ENCODE assay signal across 32 cellular contexts in genomic region chr4:39987505-39987904, GRCh38.
"Had no signal": no experiment of that assay in that cellular context is flagged by ENCODE, and none has a peak within 500 bp of the region (broad histone marks: within the 10 kb centered on the region; RNA-seq: fewer than 3 reads in every experiment).

No MANE protein-coding gene starts in this region.

- H3K4me1 ChIP-seq: SJCRH30 had no signal

- H3K36me3 ChIP-seq: ascending aorta, cardiac muscle cell, SJCRH30, WERI-Rb-1 had no signal

- H3K9me3 ChIP-seq: ascending aorta, SJCRH30 had no signal

- ATAC-seq: activated naive CD4-positive, alpha-beta T cell treated with anti-CD3 and anti-CD28 coated beads, Interleukin-2, amount 50 U/mL, for 72 hours; activated T-cell treated with anti-CD3 and anti-CD28 coated beads, Interleukin-2, amount 50 U/mL, for 72 hours; activated T-helper 17 cell treated with anti-CD3 and anti-CD28 coated beads, Interleukin-2, amount 50 U/mL, for 72 hours; Panc1 had no signal

- H3K4me3 ChIP-seq: ascending aorta, cardiac muscle cell, SJCRH30, SK-N-MC had no signal

- H3K27me3 ChIP-seq: ascending aorta, cardiac muscle cell, SJCRH30 had no signal

- H3K27ac ChIP-seq: ascending aorta, cardiac muscle cell, SJCRH30, SK-N-MC, WERI-Rb-1 had no signal

- DNase-seq: activated CD4-positive, alpha-beta memory T cell treated with anti-CD3 and anti-CD28 coated beads, Interleukin-2, amount 10 ng/mL, durations not matched to agents 7 days and 5 days; activated CD4-positive, alpha-beta T cell treated with anti-CD3 and anti-CD28 coated beads for 1 hour; activated CD4-positive, alpha-beta T cell treated with anti-CD3 and anti-CD28 coated beads for 48 hours; activated CD4-positive, CD25-positive, alpha-beta regulatory T cell; activated gamma-delta T cell treated with Interleukin-2 at 50 U/mL for 16 hours; activated naive CD4-positive, alpha-beta T cell treated with anti-CD3 and anti-CD28 coated beads for 36 hours; activated T-cell treated with anti-CD3 and anti-CD28 coated beads, Interleukin-2, amount 50 U/mL, for 1 hour; activated T-cell treated with anti-CD3 and anti-CD28 coated beads, Interleukin-2, amount 50 U/mL, for 72 hours; amygdala; MM.1S; MV-4-11; NCI-H1092; NCI-H1436 treated with DMSO at 0.1 percent for 48 hours; NCI-H1694 treated with DMSO at 0.1 percent for 48 hours; NCI-H2029; NCI-H2107; NCI-H2171 treated with DMSO at 0.1 percent for 48 hours; NCI-H2227 treated with DMSO at 0.1 percent for 48 hours; NCI-H446; NCI-H510A treated with DMSO at 0.1 percent for 48 hours; NCI-H69; NCI-H82; SHP77; SJCRH30; T1000; WERI-Rb-1 had no signal
